Comparison of ENCODE assay signal across 14 cellular contexts in genomic region chr1:60823151-60823550, GRCh38.
A peak's percentile ranks its signal among the peaks of the same experiment; 100 is the strongest.
DNase-seq lines count a peak whose midpoint lies in the region; TF ChIP-seq lines count a peak whose summit lies in the region.
"Had no signal": no experiment of that assay in that cellular context is flagged by ENCODE, and none has a peak within 500 bp of the region (broad histone marks: within the 10 kb centered on the region; RNA-seq: fewer than 3 reads in every experiment).

No MANE protein-coding gene starts in this region.

- no peaks in the 10 kb centered on the region for H3K27me3 Mint-ChIP-seq in mesothelial cell of epicardium (ENCODE audit: low read depth)

- BruUV-seq in OCI-LY7 (replicated peaks; lab: Mats Ljungman, UMichigan) = no TSS peak

- H3K4me1 Mint-ChIP-seq in mesothelial cell of epicardium = peaks cover 20% of the 10 kb centered on the region
- H3K4me1 Mint-ChIP-seq: CD4-positive, alpha-beta memory T cell had no signal

- H3K27ac Mint-ChIP-seq in mesothelial cell of epicardium = peak overlapping the region; percentile 48
- H3K27ac Mint-ChIP-seq: CD4-positive, alpha-beta memory T cell; HFFc6 had no signal

- H3K36me3 ChIP-seq in OCI-LY7 (ENCODE audit: insufficient read depth, low read length) = no peaks in the 10 kb centered on the region
- H3K36me3 ChIP-seq: HAP-1 had no signal

- peaks cover 5% of the 10 kb centered on the region for H3K36me3 Mint-ChIP-seq in mesothelial cell of epicardium
- H3K36me3 Mint-ChIP-seq: CD4-positive, alpha-beta memory T cell had no signal

- intact Hi-C loops in OCI-LY7 (cut with micrococcal nuclease; ENCODE audit: unreplicated experiment) = no loop called here

- H3K4me3 Mint-ChIP-seq in mesothelial cell of epicardium = no peak overlapping the region
- H3K4me3 Mint-ChIP-seq: CD4-positive, alpha-beta memory T cell; HFFc6 had no signal

- POLR2A ChIA-PET in OCI-LY7 (lab: Charles Lee) = no interaction called here

- H3K9me3 ChIP-seq in OCI-LY7 (ENCODE audit: low read length) = no peaks in the 10 kb centered on the region
- H3K9me3 ChIP-seq: Caco-2, HAP-1 had no signal

- TF ChIP-seq CTCF in mesothelial cell of epicardium (IDR thresholded peaks at IDR 0.05; ENCODE audit: unreplicated experiment) = no peak
- TF ChIP-seq CTCF in OCI-LY7 (conservative IDR thresholded peaks at IDR 0.05; ENCODE audit: low read length) = no peak

- H3K4me2 ChIP-seq in OCI-LY7 (ENCODE audit: low read length) = no peak overlapping the region

- H3K4me3 ChIP-seq in OCI-LY7 (ENCODE audit: low read depth, low read length, poor library complexity, severe bottlenecking) = no peak overlapping the region
- H3K4me3 ChIP-seq: HAP-1 had no signal

- H3K4me1 ChIP-seq in OCI-LY7 (ENCODE audit: insufficient read depth, low read length, poor library complexity, severe bottlenecking) = no peaks in the 10 kb centered on the region
- H3K4me1 ChIP-seq: Caco-2, HAP-1 had no signal

- H4K20me1 ChIP-seq in OCI-LY7 (ENCODE audit: insufficient read depth, low read length) = no peaks in the 10 kb centered on the region

- H2AFZ ChIP-seq in OCI-LY7 (ENCODE audit: low read length) = no peak overlapping the region

- H3K9me3 Mint-ChIP-seq in mesothelial cell of epicardium = peaks cover 27% of the 10 kb centered on the region

- no peaks in the 10 kb centered on the region for H3K9me2 ChIP-seq in OCI-LY7 (ENCODE audit: insufficient read depth, low read length)

- CTCF ChIA-PET in OCI-LY7 (lab: Charles Lee; ENCODE audit: unreplicated experiment) = no interaction called here

- H3K27ac ChIP-seq in OCI-LY7 (ENCODE audit: low read depth, low read length, poor library complexity, severe bottlenecking) = no peak overlapping the region

- H3K79me2 ChIP-seq in OCI-LY7 (ENCODE audit: insufficient read depth, low read depth, low read length) = no peaks in the 10 kb centered on the region

- DNase-seq in LoVo (ENCODE audit: low spot score) (peak; percentile 34), SW480 (ENCODE audit: low spot score) (peak; percentile 92), mesothelial cell of epicardium (ENCODE audit: low spot score in 2 of 2, unreplicated experiment in 2 of 2) (no peak), SW 1271 (lab: John Stamatoyannopoulos, UW) (no peak), OCI-LY7 (ENCODE audit: low spot score) (no peak)
- no peak for DNase-seq in activated CD4-positive, CD25-positive, alpha-beta regulatory T cell (lab: John Stamatoyannopoulos, UW)
- DNase-seq: C1 segment of cervical spinal cord; Caco-2; CD4-positive, alpha-beta memory T cell; DMS153; DND-41; GOT3; HFFc6 had no signal

Comparison
In these comparisons a context has a peak if more than half of its experiments do, and no peak if none do; other contexts are left out.
1. DNase-seq: peak in LoVo (single experiment) and SW480 (single experiment); none in mesothelial cell of epicardium (0 of 2), SW 1271 (0 of 2), OCI-LY7 (single experiment) and activated CD4-positive, CD25-positive, alpha-beta regulatory T cell (0 of 4).